Comparison of ENCODE assay signal across 16 cellular contexts in the genomic region with DNA sequence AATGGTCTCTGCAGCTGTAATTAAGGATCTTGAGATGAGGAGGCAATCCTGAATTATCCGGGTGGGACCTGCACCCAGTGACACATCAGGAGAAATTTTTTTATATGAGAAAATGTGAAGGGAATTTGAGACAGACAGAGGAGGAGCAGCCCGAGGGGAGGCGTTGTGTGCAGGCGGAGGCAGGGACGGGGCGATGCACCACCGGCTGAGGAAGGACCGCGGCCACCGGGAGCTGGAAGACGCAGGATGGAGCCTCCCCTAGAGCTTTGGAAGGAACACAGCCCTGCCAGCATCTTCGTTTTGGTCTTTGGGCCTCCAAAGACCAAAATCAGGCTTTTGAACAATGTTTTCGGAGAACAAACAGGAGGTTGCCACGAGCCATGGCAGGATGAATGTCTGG.
"Had no signal": no experiment of that assay in that cellular context is flagged by ENCODE, and none has a peak within 500 bp of the region (broad histone marks: within the 10 kb centered on the region; RNA-seq: fewer than 3 reads in every experiment).

No MANE protein-coding gene starts in this region.

- ATAC-seq: heart right ventricle; left lung; naive thymus-derived CD4-positive, alpha-beta T cell; right cardiac atrium; stimulated activated effector memory CD8-positive, alpha-beta T cell treated with anti-CD3 and anti-CD28 coated beads, Interleukin-12 subunit alpha, Interleukin-12 subunit beta, amount 100 ng/mL, for 72 hours; stimulated activated naive CD8-positive, alpha-beta T cell treated with anti-CD3 and anti-CD28 coated beads, Interleukin-15, Interleukin-2, amounts not matched to agents 100 U/mL and 50 U/mL, for 24 hours had no signal

- H3K9me3 Mint-ChIP-seq: naive thymus-derived CD4-positive, alpha-beta T cell; stimulated activated effector memory CD8-positive, alpha-beta T cell treated with anti-CD3 and anti-CD28 coated beads, Interleukin-12 subunit alpha, Interleukin-12 subunit beta, amount 100 ng/mL, for 72 hours had no signal

- DNase-seq: effector CD4-positive, alpha-beta T cell; heart right ventricle; hypothalamus; mammary epithelial cell; naive thymus-derived CD4-positive, alpha-beta T cell; nephron progenitor cell; stimulated activated CD4-positive, alpha-beta T cell treated with anti-CD3 and anti-CD28 coated beads, Interleukin-4, amount 100 ng/mL, for 1 hour; stimulated activated CD8-positive, alpha-beta memory T cell treated with anti-CD3 and anti-CD28 coated beads, Interleukin-4, amount 100 ng/mL, for 48 hours; stimulated activated naive CD8-positive, alpha-beta T cell treated with anti-CD3 and anti-CD28 coated beads, Interleukin-15, Interleukin-2, amounts not matched to agents 100 U/mL and 50 U/mL, for 24 hours had no signal

- H3K27ac Mint-ChIP-seq: naive thymus-derived CD4-positive, alpha-beta T cell; nephron progenitor cell; stimulated activated effector memory CD8-positive, alpha-beta T cell treated with anti-CD3 and anti-CD28 coated beads, Interleukin-12 subunit alpha, Interleukin-12 subunit beta, amount 100 ng/mL, for 72 hours had no signal

- H3K4me1 Mint-ChIP-seq: stimulated activated effector memory CD8-positive, alpha-beta T cell treated with anti-CD3 and anti-CD28 coated beads, Interleukin-12 subunit alpha, Interleukin-12 subunit beta, amount 100 ng/mL, for 72 hours had no signal

- H3K36me3 ChIP-seq: heart right ventricle, left lung, neutrophil, tibial artery had no signal

- H3K4me3 Mint-ChIP-seq: naive thymus-derived CD4-positive, alpha-beta T cell; nephron progenitor cell; stimulated activated effector memory CD8-positive, alpha-beta T cell treated with anti-CD3 and anti-CD28 coated beads, Interleukin-12 subunit alpha, Interleukin-12 subunit beta, amount 100 ng/mL, for 72 hours had no signal

- H3K27ac ChIP-seq: coronary artery, heart right ventricle, left lung, neutrophil, tibial artery had no signal

- H3K36me3 Mint-ChIP-seq: naive thymus-derived CD4-positive, alpha-beta T cell; stimulated activated effector memory CD8-positive, alpha-beta T cell treated with anti-CD3 and anti-CD28 coated beads, Interleukin-12 subunit alpha, Interleukin-12 subunit beta, amount 100 ng/mL, for 72 hours had no signal

- H3K4me3 ChIP-seq: coronary artery, heart right ventricle, left lung, smooth muscle cell, tibial artery had no signal

- H3K9me3 ChIP-seq: heart right ventricle, left lung, neutrophil, tibial artery had no signal

- H3K4me1 ChIP-seq: heart right ventricle, left lung, tibial artery had no signal
